In genomic region chr9:128917151-128917849, GRCh38 we compare ENCODE assay signal across 10 cellular contexts. TPM values are rescaled to one million over a fixed set of nuclear protein-coding genes. Genes with fewer than 3 reads are reported as not detected.
DNase-seq lines count a peak whose midpoint lies in the region; ATAC-seq and TF ChIP-seq lines count a peak whose summit lies in the region.
"Had no signal": no experiment of that assay in that cellular context is flagged by ENCODE, and none has a peak within 500 bp of the region (broad histone marks: within the 10 kb centered on the region; RNA-seq: fewer than 3 reads in every experiment).

No MANE protein-coding gene starts in this region.

- no peak overlapping the region for H3K27ac Mint-ChIP-seq in neural progenitor cell

- H2AFZ ChIP-seq in neural progenitor cell (replicated peaks) = no peak overlapping the region

- no peak overlapping the region for H3K4me2 ChIP-seq in neural progenitor cell

- H3K27me3 ChIP-seq in AG04450 (ENCODE audit: control insufficient read depth, insufficient read depth, low read length) = no peaks in the 10 kb centered on the region
- no peaks in the 10 kb centered on the region for H3K27me3 ChIP-seq in neural progenitor cell

- H3K27ac ChIP-seq in AG04450 (ENCODE audit: low read depth, low read length) (peak overlapping the region; percentile 52), SK-N-MC (peak overlapping the region; percentile 50; the same call in 1 of the 2 replicates), neural progenitor cell (no peak overlapping the region)

- POLR2A ChIA-PET in AG04450 (lab: Yijun Ruan, JAX) = no interaction called here

- no peaks in the 10 kb centered on the region for H3K9me3 Mint-ChIP-seq in neural progenitor cell

- H3K36me3 ChIP-seq in SK-N-MC (ENCODE audit: insufficient read depth, low read length) (peaks cover 7% of the 10 kb centered on the region; the same call in 1 of the 2 replicates), neural progenitor cell (no peaks in the 10 kb centered on the region)

- H3K9ac ChIP-seq in SK-N-MC (ENCODE audit: insufficient read length) (no peak overlapping the region), neural progenitor cell (no peak overlapping the region)

- peaks cover 7% of the 10 kb centered on the region for H4K20me1 ChIP-seq in neural progenitor cell (ENCODE audit: low read depth)

- peaks cover 16% of the 10 kb centered on the region for H3K36me3 Mint-ChIP-seq in neural progenitor cell

- peaks cover 25% of the 10 kb centered on the region for H3K4me1 Mint-ChIP-seq in neural progenitor cell

- no peak for TF ChIP-seq CTCF in AG04450 (IDR thresholded peaks at IDR 0.05; ENCODE audit: low read depth, low read length)
- no peak for TF ChIP-seq CTCF in fibroblast of villous mesenchyme (IDR thresholded peaks at IDR 0.05; ENCODE audit: insufficient read depth, low read depth, low read length)
- no peak for TF ChIP-seq CTCF in omental fat pad (IDR thresholded peaks at IDR 0.05)
- TF ChIP-seq CTCF in neural progenitor cell (IDR thresholded peaks at IDR 0.05) = no peak

- H3K4me3 Mint-ChIP-seq in neural progenitor cell = no peak overlapping the region

- H3K27me3 Mint-ChIP-seq in neural progenitor cell (ENCODE audit: insufficient read depth, low read depth) = peaks cover 6% of the 10 kb centered on the region

- peaks cover 11% of the 10 kb centered on the region for H3K79me2 ChIP-seq in neural progenitor cell (ENCODE audit: low read depth)

- peaks cover 11% of the 10 kb centered on the region for H3K4me1 ChIP-seq in neural progenitor cell

- ATAC-seq in omental fat pad (ENCODE audit: low FRiP score) = peak; percentile 45

- H3K4me3 ChIP-seq in AG04450 (ENCODE audit: low read depth, low read length) (no peak overlapping the region), SK-N-MC (no peak overlapping the region), fibroblast of villous mesenchyme (ENCODE audit: low read depth, low read length) (no peak overlapping the region), neural progenitor cell (no peak overlapping the region)

- peaks cover 18% of the 10 kb centered on the region for H3F3A ChIP-seq in neural progenitor cell (ENCODE audit: low read depth)

- no peaks in the 10 kb centered on the region; the same call in 1 of the 2 replicates for H3K9me3 ChIP-seq in AG04450 (ENCODE audit: control insufficient read depth, insufficient read depth, low read length)
- H3K9me3 ChIP-seq in SK-N-MC (ENCODE audit: low read depth, low read length) = no peaks in the 10 kb centered on the region
- no peaks in the 10 kb centered on the region for H3K9me3 ChIP-seq in neural progenitor cell (ENCODE audit: low read depth)

- DNase-seq in AG04450 (ENCODE audit: low read depth, low spot score) (no peak), SK-N-MC (ENCODE audit: low read depth, low spot score) (no peak), fibroblast of villous mesenchyme (ENCODE audit: low read depth) (peak; percentile 90), omental fat pad (ENCODE audit: low spot score) (no peak), DMS79 (lab: John Stamatoyannopoulos, UW) (no peak), neural progenitor cell (ENCODE audit: low spot score) (no peak), NCI-H1417 treated with DMSO at 0.1 percent for 48 hours (lab: John Stamatoyannopoulos, UW) (no peak)
- DNase-seq in stimulated activated CD4-positive, alpha-beta T cell treated with anti-CD3 and anti-CD28 coated beads, Interleukin-2, amount 100 ng/mL, for 24 hours = no peak
- DNase-seq: DND-41, NCI-H526 treated with DMSO at 0.1 percent for 48 hours had no signal

- CTCF ChIA-PET in AG04450 (lab: Charles Lee) = interaction anchor here (0.6 kb wide), 1 partner anchor 67 kb away, joined by 5 read pairs; no protein-coding TSS in a partner anchor

RNA-seq across cellular contexts. Expression of gene PHYHD1, which starts 3.5 kb away (rescaled TPM):
- polyA plus RNA-seq in AG04450 (2011; rRNA removed) = 9.3 and 11.6 TPM in 2 replicates
- polyA minus RNA-seq in AG04450 (2011; rRNA and poly(A)+ RNA removed) = 8.0 and 10.8 TPM in 2 replicates
- total RNA-seq in fibroblast of villous mesenchyme (9.9 and 11.9 TPM in 2 replicates), omental fat pad (10 to 100 TPM; 14.4 to 43.8 (median 32.4) TPM), neural progenitor cell (ENCODE audit: low replicate concordance) (15.2 and 19.0 TPM in 2 replicates)

RNA-seq across cellular contexts. Expression of gene DOLK, which starts 30.1 kb away (rescaled TPM):
- 31.4 and 31.8 TPM in 2 replicates for polyA plus RNA-seq in AG04450 (2011; rRNA removed)
- polyA minus RNA-seq in AG04450 (2011; rRNA and poly(A)+ RNA removed) = 37.7 and 49.4 TPM in 2 replicates
- 24.8 and 31.5 TPM in 2 replicates for total RNA-seq in fibroblast of villous mesenchyme
- 10 to 100 TPM; 13.3 to 23.2 (median 17.7) TPM for total RNA-seq in omental fat pad
- 8.2 and 16.8 TPM in 2 replicates for total RNA-seq in neural progenitor cell (ENCODE audit: low replicate concordance)

RNA-seq across cellular contexts. Expression of gene NUP188, which starts 30.2 kb away (rescaled TPM):
- polyA plus RNA-seq in AG04450 (2011; rRNA removed) = 46.3 and 52.1 TPM in 2 replicates
- polyA minus RNA-seq in AG04450 (2011; rRNA and poly(A)+ RNA removed) = 125 and 157 TPM in 2 replicates
- 48.0 and 59.2 TPM in 2 replicates for total RNA-seq in fibroblast of villous mesenchyme
- total RNA-seq in omental fat pad = 10 to 100 TPM; 27.2 to 70.6 (median 38.3) TPM
- 66.7 and 80.0 TPM in 2 replicates for total RNA-seq in neural progenitor cell (ENCODE audit: low replicate concordance)

RNA-seq across cellular contexts. Expression of gene LRRC8A, which starts 35.4 kb away (rescaled TPM):
- 25.3 and 31.7 TPM in 2 replicates for polyA plus RNA-seq in AG04450 (2011; rRNA removed)
- polyA minus RNA-seq in AG04450 (2011; rRNA and poly(A)+ RNA removed) = 33.8 and 45.7 TPM in 2 replicates
- 53.5 and 62.2 TPM in 2 replicates for total RNA-seq in fibroblast of villous mesenchyme
- total RNA-seq in omental fat pad = 10 to 100 TPM; 37.8 to 67.1 (median 47.8) TPM
- total RNA-seq in neural progenitor cell (ENCODE audit: low replicate concordance) = 17.1 and 42.8 TPM in 2 replicates

RNA-seq across cellular contexts. Expression of gene KYAT1, which starts 35.5 kb away (rescaled TPM):
- polyA plus RNA-seq in AG04450 (2011; rRNA removed) = 5.2 and 7.0 TPM in 2 replicates
- 3.1 and 6.4 TPM in 2 replicates for polyA minus RNA-seq in AG04450 (2011; rRNA and poly(A)+ RNA removed)
- total RNA-seq in fibroblast of villous mesenchyme (6.8 and 11.2 TPM in 2 replicates), omental fat pad (1 to 10 TPM; 2.9 to 9.3 (median 4.1) TPM), neural progenitor cell (ENCODE audit: low replicate concordance) (21.7 and 29.1 TPM in 2 replicates)
